ENCODE assay signal across 20 cellular contexts in the genomic region with DNA sequence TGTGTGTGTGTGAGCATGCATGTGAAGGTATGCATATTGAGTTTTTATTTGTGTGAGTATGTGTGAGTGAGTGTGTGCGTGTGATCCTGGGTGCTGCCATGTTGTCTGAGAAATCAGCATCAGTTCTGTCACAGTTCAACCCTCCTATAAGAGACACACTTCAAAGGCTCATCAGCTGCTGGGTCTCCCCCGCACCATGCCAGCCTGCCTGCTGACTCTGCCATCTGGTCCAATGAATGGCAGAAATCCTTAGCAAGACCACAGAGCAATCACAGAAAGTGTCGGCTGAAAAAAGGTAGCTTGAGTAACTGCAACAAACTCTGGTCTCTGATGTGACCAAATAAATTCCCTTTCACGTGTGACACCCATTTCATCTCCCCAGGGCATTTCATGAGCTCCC.
DNase-seq lines count a peak whose midpoint lies in the region; ATAC-seq, FAIRE-seq and TF ChIP-seq lines count a peak whose summit lies in the region.
"Had no signal": no experiment of that assay in that cellular context is flagged by ENCODE, and none has a peak within 500 bp of the region (broad histone marks: within the 10 kb centered on the region; RNA-seq: fewer than 3 reads in every experiment).

No MANE protein-coding gene starts in this region.

- in situ Hi-C loops in GM12878 (cut with MboI) (no loop called here), KBM-7 (cut with MboI; ENCODE audit: low pct_unique_long_range_greater_than_20kb, low sequenced_read_pairs) (no loop called here)

- no peak for TF ChIP-seq RAD21 in GM12878 (IDR thresholded peaks at IDR 0.05; ENCODE audit: insufficient read depth, low read depth, low read length)

- BruUV-seq in GM12878 (replicated peaks; lab: Mats Ljungman, UMichigan) = no TSS peak

- no peaks in the 10 kb centered on the region for H3K36me3 ChIP-seq in GM12878 (ENCODE audit: control insufficient read depth in 2 of 2, insufficient read depth in 2 of 2, low read length in 1 of 2)
- no peaks in the 10 kb centered on the region for H3K36me3 ChIP-seq in osteoblast (ENCODE audit: insufficient read depth, low read length)
- H3K36me3 ChIP-seq: BLaER1 treated with 17β-estradiol and CSF1 and Interleukin-3, amounts not matched to agents 10 nM and 100 nM had no signal

- H4K20me1 ChIP-seq in GM12878 (ENCODE audit: control insufficient read depth, insufficient read depth) (no peaks in the 10 kb centered on the region), osteoblast (ENCODE audit: insufficient read depth, low read length) (no peaks in the 10 kb centered on the region)
- H4K20me1 ChIP-seq: BLaER1 treated with 17β-estradiol and CSF1 and Interleukin-3, amounts not matched to agents 10 nM and 100 nM had no signal

- 49% methylated on average over 4 of the region's 4 CpGs for WGBS in GM12878 (ENCODE audit: insufficient coverage, insufficient replicate concordance, low lambda C conversion rate, missing lambda C conversion rate)

- peak; percentile 64 for DNase-seq in Ammon's horn (ENCODE audit: low spot score)
- DNase-seq in NCI-H1694 treated with DMSO at 0.1 percent for 48 hours (lab: John Stamatoyannopoulos, UW) = peak; percentile 47
- no peak for DNase-seq in GM12878 (ENCODE audit: low read depth, low spot score)
- DNase-seq in pons (ENCODE audit: low spot score) = peak; percentile 15
- DNase-seq in KBM-7 = no peak
- DNase-seq in SW 1271 (lab: John Stamatoyannopoulos, UW) = no peak
- no peak for DNase-seq in osteoblast (ENCODE audit: insufficient read length, low spot score, missing footprints)
- DNase-seq: 8988T; CD8-positive, alpha-beta T cell; DMS153; DMS79; GF-D8; HCEC 1CT; HFFc6; IMR-90 had no signal

- H3K4me2 ChIP-seq in GM12878 (ENCODE audit: control insufficient read depth, insufficient read depth) = no peak overlapping the region
- H3K4me2 ChIP-seq in osteoblast (ENCODE audit: insufficient read depth, low read length) = no peak overlapping the region
- H3K4me2 ChIP-seq: BLaER1 treated with 17β-estradiol and CSF1 and Interleukin-3, amounts not matched to agents 10 nM and 100 nM; GM23338 had no signal

- no peak for ATAC-seq in GM12878
- ATAC-seq: CD8-positive, alpha-beta T cell; GM23338; K562 had no signal

- H3K4me3 ChIP-seq in GM12878 = no peak overlapping the region
- no peak overlapping the region for H3K4me3 ChIP-seq in osteoblast (ENCODE audit: insufficient read depth, low read length)
- H3K4me3 ChIP-seq: BLaER1 treated with 17β-estradiol and CSF1 and Interleukin-3, amounts not matched to agents 10 nM and 100 nM; GM23338; K562 had no signal

- H2AFZ ChIP-seq in GM12878 (ENCODE audit: control insufficient read depth, low read depth, low read length) = no peak overlapping the region
- H2AFZ ChIP-seq in osteoblast (ENCODE audit: low read length) = no peak overlapping the region
- H2AFZ ChIP-seq: GM23338 had no signal

- H3K27me3 ChIP-seq in GM12878 (replicated peaks in 1 of 2; ENCODE audit: control insufficient read depth in 2 of 2, insufficient read depth in 2 of 2, low read length in 1 of 2) = no peaks in the 10 kb centered on the region
- H3K27me3 ChIP-seq in osteoblast (ENCODE audit: insufficient read depth, low read length) = no peaks in the 10 kb centered on the region
- H3K27me3 ChIP-seq: BLaER1 treated with 17β-estradiol and CSF1 and Interleukin-3, amounts not matched to agents 10 nM and 100 nM had no signal

- FAIRE-seq in GM12878 (lab: Jason Lieb, UNC) = no peak
- FAIRE-seq: GM19239, H54, K562 had no signal

- H3K9ac ChIP-seq in GM12878 (ENCODE audit: control insufficient read depth, insufficient read depth, low read length) = no peak overlapping the region
- H3K9ac ChIP-seq: BLaER1 treated with 17β-estradiol and CSF1 and Interleukin-3, amounts not matched to agents 10 nM and 100 nM had no signal

- H3K4me1 ChIP-seq in GM12878 (ENCODE audit: control insufficient read depth, insufficient read depth, low read length) = no peaks in the 10 kb centered on the region
- no peaks in the 10 kb centered on the region for H3K4me1 ChIP-seq in osteoblast (ENCODE audit: insufficient read depth, low read length)
- H3K4me1 ChIP-seq: BLaER1 treated with 17β-estradiol and CSF1 and Interleukin-3, amounts not matched to agents 10 nM and 100 nM had no signal

- POLR2A ChIA-PET in GM12878 (lab: Charles Lee) = no interaction called here

- no peak for TF ChIP-seq POLR2A in GM12878 (IDR thresholded peaks at IDR 0.05; ENCODE audit: low read depth, low read length)

- H3K79me2 ChIP-seq in GM12878 (ENCODE audit: control insufficient read depth, insufficient read depth, low read length) = no peaks in the 10 kb centered on the region
- H3K79me2 ChIP-seq in osteoblast (ENCODE audit: insufficient read depth, low read length) = no peaks in the 10 kb centered on the region

- CTCF ChIA-PET in GM12878 (lab: Yijun Ruan, JAX) = no interaction called here

- H3K27ac ChIP-seq in GM12878 (ENCODE audit: control insufficient read depth, insufficient read depth) (no peak overlapping the region), osteoblast (ENCODE audit: low read depth, low read length) (no peak overlapping the region)
- H3K27ac ChIP-seq: BLaER1 treated with 17β-estradiol and CSF1 and Interleukin-3, amounts not matched to agents 10 nM and 100 nM had no signal

- TF ChIP-seq EP300 in GM12878 (IDR thresholded peaks at IDR 0.05; ENCODE audit: borderline replicate concordance in 1 of 2, control insufficient read depth in 1 of 2, low read depth in 2 of 2, low read length in 2 of 2) = no peak

- TF ChIP-seq CTCF in GM12878 (IDR thresholded peaks at IDR 0.05 in 2 of 3, conservative IDR thresholded peaks at IDR 0.05 in 1 of 3; ENCODE audit: control insufficient read depth in 2 of 3, extremely low read depth in 1 of 3, insufficient read depth in 1 of 3, low read depth in 3 of 3, low read length in 3 of 3) (no peak), osteoblast (IDR thresholded peaks at IDR 0.05; ENCODE audit: extremely low read depth, low read depth, low read length) (no peak)

- H3K9me3 ChIP-seq in GM12878 (replicated peaks; ENCODE audit: control insufficient read depth, insufficient read depth, low read length) = no peaks in the 10 kb centered on the region
- no peaks in the 10 kb centered on the region for H3K9me3 ChIP-seq in osteoblast (ENCODE audit: low read depth, low read length)
- H3K9me3 ChIP-seq: BLaER1 treated with 17β-estradiol and CSF1 and Interleukin-3, amounts not matched to agents 10 nM and 100 nM had no signal

- intact Hi-C loops in GM12878 (cut with micrococcal nuclease; ENCODE audit: unreplicated experiment) = no loop called here

- SMC1A ChIA-PET in GM12878 (lab: Charles Lee; ENCODE audit: uncharacterized antibody, unreplicated experiment) = no interaction called here

- RAD21 ChIA-PET in GM12878 (lab: Charles Lee; ENCODE audit: unreplicated experiment) = no interaction called here

TF ChIP-seq in GM12878, 131 proteins besides CTCF, POLR2A, EP300 and RAD21:
- no peak for TF ChIP-seq JUND (IDR thresholded peaks at IDR 0.05; ENCODE audit: low read depth, low read length)
- no peak for TF ChIP-seq KDM1A (IDR thresholded peaks at IDR 0.05; ENCODE audit: borderline replicate concordance)
- no peak for TF ChIP-seq ZNF207 (IDR thresholded peaks at IDR 0.05; ENCODE audit: borderline replicate concordance)
- TF ChIP-seq MEF2A (IDR thresholded peaks at IDR 0.05; ENCODE audit: insufficient read depth, low read depth, low read length) = no peak
- TF ChIP-seq JUNB (IDR thresholded peaks at IDR 0.05) = no peak
- TF ChIP-seq, protein P1, sequence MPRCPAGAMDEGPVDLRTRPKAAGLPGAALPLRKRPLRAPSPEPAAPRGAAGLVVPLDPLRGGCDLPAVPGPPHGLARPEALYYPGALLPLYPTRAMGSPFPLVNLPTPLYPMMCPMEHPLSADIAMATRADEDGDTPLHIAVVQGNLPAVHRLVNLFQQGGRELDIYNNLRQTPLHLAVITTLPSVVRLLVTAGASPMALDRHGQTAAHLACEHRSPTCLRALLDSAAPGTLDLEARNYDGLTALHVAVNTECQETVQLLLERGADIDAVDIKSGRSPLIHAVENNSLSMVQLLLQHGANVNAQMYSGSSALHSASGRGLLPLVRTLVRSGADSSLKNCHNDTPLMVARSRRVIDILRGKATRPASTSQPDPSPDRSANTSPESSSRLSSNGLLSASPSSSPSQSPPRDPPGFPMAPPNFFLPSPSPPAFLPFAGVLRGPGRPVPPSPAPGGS (IDR thresholded peaks at IDR 0.05; ENCODE audit: borderline replicate concordance, insufficient read depth, low read depth, low read length, poor library complexity, severe bottlenecking) = peak; percentile 43

Comparison
In these comparisons a context has a peak if more than half of its experiments do, and no peak if none do; other contexts are left out.
1. DNase-seq: peak in Ammon's horn (single experiment), NCI-H1694 treated with DMSO at 0.1 percent for 48 hours (single experiment) and pons (single experiment); none in GM12878 (single experiment), KBM-7 (single experiment), SW 1271 (0 of 2) and osteoblast (single experiment).